In the genomic region with DNA sequence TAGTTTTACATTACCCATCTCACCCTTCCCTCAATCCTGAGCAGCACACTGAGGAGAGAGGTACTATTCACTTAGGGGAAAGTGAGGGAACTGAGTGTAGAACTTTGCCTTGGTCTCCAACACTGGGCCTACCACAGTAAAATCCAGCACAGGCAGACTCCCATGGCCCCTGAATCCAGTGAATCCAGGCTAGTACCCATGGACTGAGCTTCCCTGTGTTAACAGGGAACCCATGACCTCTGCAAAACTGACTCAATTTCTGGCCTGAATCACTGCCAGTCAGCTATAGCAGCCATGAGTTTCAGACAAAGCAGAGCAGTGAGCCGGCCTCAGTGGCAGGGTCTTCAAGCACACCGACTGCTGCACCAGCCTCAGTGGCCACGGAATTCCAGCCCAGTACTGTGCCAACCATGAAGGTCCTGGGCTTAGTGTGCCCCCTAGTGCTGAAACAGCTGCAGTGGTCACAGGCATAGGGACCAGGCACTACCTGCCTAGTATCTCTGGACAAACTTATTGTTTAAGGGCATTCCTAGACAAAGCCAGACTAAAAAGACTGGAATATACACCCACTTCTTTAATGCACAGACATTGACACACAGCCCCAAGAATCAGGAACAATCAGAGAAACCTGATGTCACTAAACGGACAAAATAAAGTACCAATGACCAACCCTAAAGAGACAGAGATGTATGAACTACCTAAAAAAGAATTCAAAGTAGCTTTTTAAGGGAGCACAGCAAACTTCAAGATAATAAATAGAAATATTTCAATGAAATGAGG, we compare ENCODE assay signal across 9 cellular contexts.
DNase-seq lines count a peak whose midpoint lies in the region; ATAC-seq and TF ChIP-seq lines count a peak whose summit lies in the region.
"Had no signal": no experiment of that assay in that cellular context is flagged by ENCODE, and none has a peak within 500 bp of the region (broad histone marks: within the 10 kb centered on the region; RNA-seq: fewer than 3 reads in every experiment).

No MANE protein-coding gene starts in this region.

- no peaks in the 10 kb centered on the region for H3K9me3 ChIP-seq in CD4-positive, alpha-beta memory T cell (ENCODE audit: control insufficient read depth in 1 of 2, low read length in 2 of 2)
- H3K9me3 ChIP-seq in HEK293 (ENCODE audit: control insufficient read depth, insufficient read depth, low read depth, low read length): no peaks in the 10 kb centered on the region

- peaks cover 0 to 35% (median 15%) of the 10 kb centered on the region in 8 donors for H3K9me3 Mint-ChIP-seq in CD4-positive, alpha-beta memory T cell
- H3K9me3 Mint-ChIP-seq in activated CD4-positive, alpha-beta memory T cell treated with anti-CD3 and anti-CD28 coated beads for 36 hours: peaks cover 17% of the 10 kb centered on the region
- H3K9me3 Mint-ChIP-seq in activated T-helper 1 cell treated with anti-CD3 and anti-CD28 coated beads, Interleukin-12 subunit alpha, Interleukin-12 subunit beta, Interleukin-2, Interleukin-4 antibody, amounts not matched to agents 30 ng/mL and 10 ng/mL and 1 ng/mL, durations not matched to agents 14 hours and 24 hours and 36 hours: peaks cover 26% of the 10 kb centered on the region

- peaks cover 0 to 4% (median under 1%) of the 10 kb centered on the region in 4 donors for H3K4me1 Mint-ChIP-seq in CD4-positive, alpha-beta memory T cell
- H3K4me1 Mint-ChIP-seq in activated CD4-positive, alpha-beta memory T cell treated with anti-CD3 and anti-CD28 coated beads for 36 hours (ENCODE audit: low read depth): no peaks in the 10 kb centered on the region
- H3K4me1 Mint-ChIP-seq in activated T-helper 1 cell treated with anti-CD3 and anti-CD28 coated beads, Interleukin-12 subunit alpha, Interleukin-12 subunit beta, Interleukin-2, Interleukin-4 antibody, amounts not matched to agents 30 ng/mL and 10 ng/mL and 1 ng/mL, durations not matched to agents 14 hours and 24 hours and 36 hours (ENCODE audit: low read depth): no peaks in the 10 kb centered on the region

- H3K27ac ChIP-seq in CD4-positive, alpha-beta memory T cell (ENCODE audit: low read depth, low read length): no peak overlapping the region
- no peak overlapping the region for H3K27ac ChIP-seq in HEK293 (ENCODE audit: extremely low read depth, low read depth, low read length)
- H3K27ac ChIP-seq: adrenal gland had no signal

- ATAC-seq in HG02840 (IDR thresholded peaks at IDR 0.05; ENCODE audit: low FRiP score, unreplicated experiment) (no peak), GM21737 (IDR thresholded peaks at IDR 0.05; ENCODE audit: unreplicated experiment) (no peak)

- POLR2A ChIA-PET in CD4-positive, alpha-beta memory T cell (lab: Charles Lee; ENCODE audit: partially characterized antibody): interaction anchor here (1.1 to 1.3 kb wide), 2 partner anchors 462 to 474 kb away, joined by 3 to 4 read pairs; no protein-coding TSS in a partner anchor
- POLR2A ChIA-PET in HEK293 (lab: Yijun Ruan, JAX): no interaction called here
- POLR2A ChIA-PET in activated CD4-positive, alpha-beta memory T cell treated with anti-CD3 and anti-CD28 coated beads for 36 hours (lab: Charles Lee): no interaction called here

- H3K4me1 ChIP-seq in CD4-positive, alpha-beta memory T cell (ENCODE audit: insufficient read depth, low read length): no peaks in the 10 kb centered on the region
- H3K4me1 ChIP-seq in HEK293 (ENCODE audit: control insufficient read depth, insufficient read depth, low read length): no peaks in the 10 kb centered on the region
- H3K4me1 ChIP-seq: adrenal gland had no signal

- intact Hi-C loops in CD4-positive, alpha-beta memory T cell (cut with micrococcal nuclease): loop anchor here (1.0 kb wide), 2 partner anchors 463 to 475 kb away; no protein-coding TSS in a partner anchor
- intact Hi-C loops in activated CD4-positive, alpha-beta memory T cell treated with anti-CD3 and anti-CD28 coated beads for 36 hours (cut with micrococcal nuclease): loop anchor here (1.0 kb wide), 1 partner anchor 475 kb away; no protein-coding TSS in a partner anchor
- intact Hi-C loops in activated T-helper 1 cell treated with anti-CD3 and anti-CD28 coated beads, Interleukin-12 subunit alpha, Interleukin-12 subunit beta, Interleukin-2, Interleukin-4 antibody, amounts not matched to agents 30 ng/mL and 10 ng/mL and 1 ng/mL, durations not matched to agents 14 hours and 24 hours and 36 hours (cut with micrococcal nuclease): loop anchor here (1.0 to 5.0 kb wide), 2 partner anchors 79 to 475 kb away; no protein-coding TSS in a partner anchor

- H3K27me3 ChIP-seq in CD4-positive, alpha-beta memory T cell (ENCODE audit: insufficient read depth, low read length): no peaks in the 10 kb centered on the region
- H3K27me3 ChIP-seq: adrenal gland had no signal

- peak overlapping the region in 1 of 2 donors; percentile 6 for H3K4me3 ChIP-seq in CD4-positive, alpha-beta memory T cell (ENCODE audit: low read length in 2 of 2)
- H3K4me3 ChIP-seq in HEK293 (ENCODE audit: low read depth, low read length): no peak overlapping the region
- H3K4me3 ChIP-seq: adrenal gland had no signal

- peak overlapping the region in 1 of 8 donors; percentile 13 for H3K4me3 Mint-ChIP-seq in CD4-positive, alpha-beta memory T cell
- H3K4me3 Mint-ChIP-seq in activated CD4-positive, alpha-beta memory T cell treated with anti-CD3 and anti-CD28 coated beads for 36 hours: no peak overlapping the region
- H3K4me3 Mint-ChIP-seq in activated T-helper 1 cell treated with anti-CD3 and anti-CD28 coated beads, Interleukin-12 subunit alpha, Interleukin-12 subunit beta, Interleukin-2, Interleukin-4 antibody, amounts not matched to agents 30 ng/mL and 10 ng/mL and 1 ng/mL, durations not matched to agents 14 hours and 24 hours and 36 hours: no peak overlapping the region

- DNase-seq in CD4-positive, alpha-beta memory T cell: peak in 3 of 5 donors; percentile 8 to 29 (median 20)
- DNase-seq in activated CD4-positive, alpha-beta memory T cell treated with anti-CD3 and anti-CD28 coated beads for 36 hours: peak; percentile 53
- DNase-seq in iPS-NIHi11 (ENCODE audit: low spot score) (peak; percentile 69), NCI-H226 (no peak)
- DNase-seq in activated T-helper 1 cell treated with anti-CD3 and anti-CD28 coated beads, Interleukin-12 subunit alpha, Interleukin-12 subunit beta, Interleukin-2, Interleukin-4 antibody, amounts not matched to agents 30 ng/mL and 10 ng/mL and 1 ng/mL, durations not matched to agents 14 hours and 24 hours and 36 hours (ENCODE audit: low spot score): no peak

- H3K27me3 Mint-ChIP-seq in CD4-positive, alpha-beta memory T cell: no peaks in the 10 kb centered on the region
- no peaks in the 10 kb centered on the region for H3K27me3 Mint-ChIP-seq in activated CD4-positive, alpha-beta memory T cell treated with anti-CD3 and anti-CD28 coated beads for 36 hours
- H3K27me3 Mint-ChIP-seq in activated T-helper 1 cell treated with anti-CD3 and anti-CD28 coated beads, Interleukin-12 subunit alpha, Interleukin-12 subunit beta, Interleukin-2, Interleukin-4 antibody, amounts not matched to agents 30 ng/mL and 10 ng/mL and 1 ng/mL, durations not matched to agents 14 hours and 24 hours and 36 hours (ENCODE audit: insufficient read depth): peaks cover 2% of the 10 kb centered on the region

- CTCF ChIA-PET in CD4-positive, alpha-beta memory T cell (lab: Charles Lee; ENCODE audit: partially characterized antibody): interaction anchor here (0.7 to 3.5 kb wide), 27 partner anchors 9 to 479 kb away, joined by 3 to 32 read pairs (median 3); no protein-coding TSS in a partner anchor
- CTCF ChIA-PET in HEK293 (lab: Yijun Ruan, JAX): interaction anchor here (0.5 to 2.8 kb wide), 20 partner anchors 9 to 474 kb away, joined by 3 to 18 read pairs (median 3); no protein-coding TSS in a partner anchor
- CTCF ChIA-PET in activated CD4-positive, alpha-beta memory T cell treated with anti-CD3 and anti-CD28 coated beads for 36 hours (lab: Charles Lee): interaction anchor here (0.6 to 4.4 kb wide), 19 partner anchors 11 to 479 kb away, joined by 3 to 33 read pairs (median 3); no protein-coding TSS in a partner anchor

- H3K36me3 ChIP-seq in CD4-positive, alpha-beta memory T cell (ENCODE audit: insufficient read depth, low read length): no peaks in the 10 kb centered on the region
- no peaks in the 10 kb centered on the region for H3K36me3 ChIP-seq in HEK293 (ENCODE audit: control insufficient read depth in 2 of 2, insufficient read depth in 1 of 2, low read length in 2 of 2)
- H3K36me3 ChIP-seq: adrenal gland had no signal

- no peak overlapping the region for H3K27ac Mint-ChIP-seq in CD4-positive, alpha-beta memory T cell
- no peak overlapping the region for H3K27ac Mint-ChIP-seq in activated CD4-positive, alpha-beta memory T cell treated with anti-CD3 and anti-CD28 coated beads for 36 hours
- H3K27ac Mint-ChIP-seq in activated T-helper 1 cell treated with anti-CD3 and anti-CD28 coated beads, Interleukin-12 subunit alpha, Interleukin-12 subunit beta, Interleukin-2, Interleukin-4 antibody, amounts not matched to agents 30 ng/mL and 10 ng/mL and 1 ng/mL, durations not matched to agents 14 hours and 24 hours and 36 hours: no peak overlapping the region

- peaks cover 0 to 14% of the 10 kb centered on the region in 2 donors for H3K36me3 Mint-ChIP-seq in CD4-positive, alpha-beta memory T cell
- H3K36me3 Mint-ChIP-seq in activated CD4-positive, alpha-beta memory T cell treated with anti-CD3 and anti-CD28 coated beads for 36 hours: peaks cover 2% of the 10 kb centered on the region
- H3K36me3 Mint-ChIP-seq in activated T-helper 1 cell treated with anti-CD3 and anti-CD28 coated beads, Interleukin-12 subunit alpha, Interleukin-12 subunit beta, Interleukin-2, Interleukin-4 antibody, amounts not matched to agents 30 ng/mL and 10 ng/mL and 1 ng/mL, durations not matched to agents 14 hours and 24 hours and 36 hours (ENCODE audit: low read depth): peaks cover 5% of the 10 kb centered on the region

- no peak for TF ChIP-seq CTCF in HEK293 (tag by site-specific recombination; IDR thresholded peaks at IDR 0.05)

TF ChIP-seq in HEK293, 187 proteins besides CTCF, POLR2A, EP300 and RAD21 (continues in another document):
- TF ChIP-seq, protein P1, sequence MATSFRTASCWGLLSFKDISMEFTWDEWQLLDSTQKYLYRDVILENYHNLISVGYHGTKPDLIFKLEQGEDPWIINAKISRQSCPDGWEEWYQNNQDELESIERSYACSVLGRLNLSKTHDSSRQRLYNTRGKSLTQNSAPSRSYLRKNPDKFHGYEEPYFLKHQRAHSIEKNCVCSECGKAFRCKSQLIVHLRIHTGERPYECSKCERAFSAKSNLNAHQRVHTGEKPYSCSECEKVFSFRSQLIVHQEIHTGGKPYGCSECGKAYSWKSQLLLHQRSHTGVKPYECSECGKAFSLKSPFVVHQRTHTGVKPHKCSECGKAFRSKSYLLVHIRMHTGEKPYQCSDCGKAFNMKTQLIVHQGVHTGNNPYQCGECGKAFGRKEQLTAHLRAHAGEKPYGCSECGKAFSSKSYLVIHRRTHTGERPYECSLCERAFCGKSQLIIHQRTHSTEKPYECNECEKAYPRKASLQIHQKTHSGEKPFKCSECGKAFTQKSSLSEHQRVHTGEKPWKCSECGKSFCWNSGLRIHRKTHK (tag by site-specific recombination; IDR thresholded peaks at IDR 0.05): no peak

Comparison
In these comparisons a context has a peak if more than half of its experiments do, and no peak if none do; other contexts are left out.
1. DNase-seq: peak in CD4-positive, alpha-beta memory T cell (3 of 5), activated CD4-positive, alpha-beta memory T cell treated with anti-CD3 and anti-CD28 coated beads for 36 hours (single experiment) and iPS-NIHi11 (single experiment); none in NCI-H226 (single experiment) and activated T-helper 1 cell treated with anti-CD3 and anti-CD28 coated beads, Interleukin-12 subunit alpha, Interleukin-12 subunit beta, Interleukin-2, Interleukin-4 antibody, amounts not matched to agents 30 ng/mL and 10 ng/mL and 1 ng/mL, durations not matched to agents 14 hours and 24 hours and 36 hours (single experiment).